Comparison of ENCODE assay signal across 23 cellular contexts in genomic region chr7:2029936-2030335, GRCh38.
DNase-seq lines count a peak whose midpoint lies in the region; FAIRE-seq and TF ChIP-seq lines count a peak whose summit lies in the region.
"Had no signal": no experiment of that assay in that cellular context is flagged by ENCODE, and none has a peak within 500 bp of the region (broad histone marks: within the 10 kb centered on the region; RNA-seq: fewer than 3 reads in every experiment).

No MANE protein-coding gene starts in this region.

- H3K27me3 ChIP-seq in SJCRH30 (no peaks in the 10 kb centered on the region), suprapubic skin (no peaks in the 10 kb centered on the region), small intestine (ENCODE audit: control insufficient read depth in 2 of 2, insufficient read depth in 2 of 2, low read length in 2 of 2) (no peaks in the 10 kb centered on the region)
- H3K27me3 ChIP-seq: body of pancreas, Peyer's patch had no signal

- no peak for TF ChIP-seq EP300 in suprapubic skin (IDR thresholded peaks at IDR 0.05)

- DNase-seq in activated naive CD4-positive, alpha-beta T cell treated with anti-CD3 and anti-CD28 coated beads, Interleukin-2, amount 50 U/mL, for 16 hours, result peak; percentile 9
- no peak for DNase-seq in activated naive CD4-positive, alpha-beta T cell treated with anti-CD3 and anti-CD28 coated beads, Interleukin-2, amount 10 ng/mL, durations not matched to agents 7 days and 5 days
- DNase-seq in SJCRH30, result no peak
- DNase-seq in islet precursor cell, result peak; percentile 37
- peak; percentile 56 to 64 for DNase-seq in suprapubic skin (ENCODE audit: low spot score in 2 of 2)
- no peak for DNase-seq in DMS153 (lab: John Stamatoyannopoulos, UW)
- no peak for DNase-seq in D721Med (ENCODE audit: insufficient read length, low spot score)
- DNase-seq in small intestine, result no peak
- DNase-seq: activated CD4-positive, alpha-beta T cell treated with anti-CD3 and anti-CD28 coated beads, Interleukin-2, amount 10 ng/mL, durations not matched to agents 24 days and 14 days; effector CD8-positive, alpha-beta T cell; erythroblast; foreskin fibroblast; Karpas-422; MV-4-11; NCI-H69 had no signal

- CTCF ChIA-PET in activated naive CD4-positive, alpha-beta T cell treated with anti-CD3 and anti-CD28 coated beads, Interleukin-2, amount 10 ng/mL, durations not matched to agents 7 days and 5 days (lab: Charles Lee), result interaction anchor here (1.1 kb wide), 1 partner anchor 8 kb away, joined by 3 read pairs; no protein-coding TSS in a partner anchor

- H3K9me3 Mint-ChIP-seq in activated naive CD4-positive, alpha-beta T cell treated with anti-CD3 and anti-CD28 coated beads, Interleukin-2, amount 10 ng/mL, durations not matched to agents 7 days and 5 days, result peaks cover 35% of the 10 kb centered on the region

- H3K27ac ChIP-seq in SJCRH30 (0 out of 2 replicates have a peak overlapping the region, but pooled peaks have one; percentile 12), suprapubic skin (no peak overlapping the region), small intestine (ENCODE audit: low read depth in 1 of 2, low read length in 1 of 2) (no peak overlapping the region)
- H3K27ac ChIP-seq: body of pancreas, Peyer's patch, skin epidermis had no signal

- H3K36me3 ChIP-seq in SJCRH30 (no peaks in the 10 kb centered on the region), suprapubic skin (no peaks in the 10 kb centered on the region), small intestine (ENCODE audit: control insufficient read depth in 2 of 2, insufficient read depth in 2 of 2, low read length in 2 of 2) (no peaks in the 10 kb centered on the region)
- H3K36me3 ChIP-seq: Peyer's patch had no signal

- TF ChIP-seq CTCF in suprapubic skin (IDR thresholded peaks at IDR 0.05) (no peak), D721Med (IDR thresholded peaks at IDR 0.05; ENCODE audit: insufficient read depth, missing control alignments) (no peak)

- peaks cover 30% of the 10 kb centered on the region for H3K36me3 Mint-ChIP-seq in activated naive CD4-positive, alpha-beta T cell treated with anti-CD3 and anti-CD28 coated beads, Interleukin-2, amount 10 ng/mL, durations not matched to agents 7 days and 5 days

- peaks cover 3% of the 10 kb centered on the region for H3K27me3 Mint-ChIP-seq in activated naive CD4-positive, alpha-beta T cell treated with anti-CD3 and anti-CD28 coated beads, Interleukin-2, amount 10 ng/mL, durations not matched to agents 7 days and 5 days
- H3K27me3 Mint-ChIP-seq: B cell, progenitor cell of endocrine pancreas, T-helper 17 cell had no signal

- no peak overlapping the region for H3K27ac Mint-ChIP-seq in activated naive CD4-positive, alpha-beta T cell treated with anti-CD3 and anti-CD28 coated beads, Interleukin-2, amount 10 ng/mL, durations not matched to agents 7 days and 5 days
- H3K27ac Mint-ChIP-seq: activated CD4-positive, alpha-beta T cell treated with anti-CD3 and anti-CD28 coated beads, Interleukin-2, amount 10 ng/mL, durations not matched to agents 24 days and 14 days; B cell; T-helper 17 cell had no signal

- 89% methylated on average over 14 of the region's 15 CpGs for WGBS in suprapubic skin
- 92 to 97% (median 96%) methylated on average over 15 of the region's 15 CpGs for WGBS in small intestine, 3 donors

- no peak overlapping the region for H3K4me3 Mint-ChIP-seq in activated naive CD4-positive, alpha-beta T cell treated with anti-CD3 and anti-CD28 coated beads, Interleukin-2, amount 10 ng/mL, durations not matched to agents 7 days and 5 days
- H3K4me3 Mint-ChIP-seq: activated CD4-positive, alpha-beta T cell treated with anti-CD3 and anti-CD28 coated beads, Interleukin-2, amount 10 ng/mL, durations not matched to agents 24 days and 14 days; B cell; T-helper 17 cell had no signal

- FAIRE-seq in D721Med (lab: Jason Lieb, UNC) (no peak), small intestine (lab: Jason Lieb, UNC) (no peak)
- FAIRE-seq: colon, GM19239 had no signal

- no peak for TF ChIP-seq POLR2A in suprapubic skin (IDR thresholded peaks at IDR 0.05)

- H3K9me3 ChIP-seq in SJCRH30 (replicated peaks) (peaks cover 3% of the 10 kb centered on the region; the same call in 1 of the 2 replicates), suprapubic skin (peaks cover 19% of the 10 kb centered on the region), small intestine (ENCODE audit: control insufficient read depth, low read depth) (no peaks in the 10 kb centered on the region)
- H3K9me3 ChIP-seq: body of pancreas had no signal

- H3K4me3 ChIP-seq in SJCRH30 (peak overlapping the region; percentile 27), suprapubic skin (no peak overlapping the region), small intestine (ENCODE audit: low read depth in 1 of 2, low read length in 2 of 2) (no peak overlapping the region)
- H3K4me3 ChIP-seq: body of pancreas, Peyer's patch, skin epidermis had no signal

- H3K4me1 ChIP-seq in SJCRH30 (peaks cover 7% of the 10 kb centered on the region), suprapubic skin (peaks cover 2% of the 10 kb centered on the region), small intestine (ENCODE audit: control insufficient read depth in 2 of 2, insufficient read depth in 1 of 2, low read depth in 1 of 2, low read length in 1 of 2) (no peaks in the 10 kb centered on the region)
- H3K4me1 ChIP-seq: body of pancreas had no signal

- peaks cover 20% of the 10 kb centered on the region for H3K4me1 Mint-ChIP-seq in activated naive CD4-positive, alpha-beta T cell treated with anti-CD3 and anti-CD28 coated beads, Interleukin-2, amount 10 ng/mL, durations not matched to agents 7 days and 5 days

Comparison
In these comparisons a context has a peak if more than half of its experiments do, and no peak if none do; other contexts are left out.
1. DNase-seq: peak in activated naive CD4-positive, alpha-beta T cell treated with anti-CD3 and anti-CD28 coated beads, Interleukin-2, amount 50 U/mL, for 16 hours (single experiment), islet precursor cell (single experiment) and suprapubic skin (2 of 2); none in activated naive CD4-positive, alpha-beta T cell treated with anti-CD3 and anti-CD28 coated beads, Interleukin-2, amount 10 ng/mL, durations not matched to agents 7 days and 5 days (single experiment), SJCRH30 (0 of 2), DMS153 (single experiment), D721Med (single experiment) and small intestine (single experiment).